14 cellular contexts compared by ENCODE assay signal in genomic region chr12:109988274-109988673, GRCh38. TPM values are rescaled to one million over a fixed set of nuclear protein-coding genes. Genes with fewer than 3 reads are reported as not detected.
DNase-seq lines count a peak whose midpoint lies in the region; ATAC-seq, FAIRE-seq and TF ChIP-seq lines count a peak whose summit lies in the region.
"Had no signal": no experiment of that assay in that cellular context is flagged by ENCODE, and none has a peak within 500 bp of the region (broad histone marks: within the 10 kb centered on the region; RNA-seq: fewer than 3 reads in every experiment).

No MANE protein-coding gene starts in this region.

- no peak overlapping the region for H4K8ac ChIP-seq in mesenchymal stem cell (ENCODE audit: low read length)

- no peak overlapping the region for H2BK15ac ChIP-seq in mesenchymal stem cell (ENCODE audit: low read depth, poor library complexity, severe bottlenecking)

- H3K9ac ChIP-seq in endothelial cell of umbilical vein (replicated peaks; ENCODE audit: extremely low read depth, insufficient read depth, low read length) (no peak overlapping the region), mesenchymal stem cell (ENCODE audit: low read length) (no peak overlapping the region)
- H3K9ac ChIP-seq: GM23248 had no signal

- H3K36me3 ChIP-seq in right atrium auricular region: peaks cover 63% of the 10 kb centered on the region
- H3K36me3 ChIP-seq in endothelial cell of umbilical vein (ENCODE audit: control insufficient read depth in 2 of 2, extremely low read depth in 1 of 2, insufficient read depth in 2 of 2, low read length in 2 of 2): peaks cover 6 to 7% of the 10 kb centered on the region in 2 experiments
- peaks cover 33 to 69% of the 10 kb centered on the region in 2 experiments for H3K36me3 ChIP-seq in mesenchymal stem cell (ENCODE audit: control insufficient read depth in 1 of 2, insufficient read depth in 2 of 2, low read depth in 1 of 2, low read length in 2 of 2)

- no peak overlapping the region for H3K18ac ChIP-seq in mesenchymal stem cell (ENCODE audit: low read depth in 1 of 2, low read length in 2 of 2)

- no peak overlapping the region for H3K27ac ChIP-seq in right atrium auricular region
- H3K27ac ChIP-seq in endothelial cell of umbilical vein (ENCODE audit: insufficient read depth, low read depth, low read length): peak overlapping the region; percentile 79
- H3K27ac ChIP-seq in mesenchymal stem cell (ENCODE audit: low read length, poor library complexity, severe bottlenecking): no peak overlapping the region
- H3K27ac ChIP-seq: C4-2B, GM23248, PC-9 had no signal

- no peak overlapping the region for H3K4ac ChIP-seq in mesenchymal stem cell (ENCODE audit: low read depth in 1 of 2, low read length in 2 of 2)

- no peak overlapping the region for H3K23ac ChIP-seq in mesenchymal stem cell (ENCODE audit: low read length in 2 of 2)

- H2AFZ ChIP-seq in endothelial cell of umbilical vein (ENCODE audit: low read depth, low read length) (no peak overlapping the region), mesenchymal stem cell (ENCODE audit: low read depth, low read length) (no peak overlapping the region)
- H2AFZ ChIP-seq: GM23248, PC-9 had no signal

- peaks cover 53% of the 10 kb centered on the region for H3K4me1 Mint-ChIP-seq in activated CD8-positive, alpha-beta T cell treated with anti-CD3 and anti-CD28 coated beads for 36 hours (ENCODE audit: low read depth)
- H3K4me1 Mint-ChIP-seq in activated CD8-positive, alpha-beta T cell treated with anti-CD3 and anti-CD28 coated beads, Interleukin-2, amount 10 ng/mL, durations not matched to agents 7 days and 5 days (ENCODE audit: low read depth): peaks cover 28% of the 10 kb centered on the region
- peaks cover 55% of the 10 kb centered on the region for H3K4me1 Mint-ChIP-seq in activated T-helper 1 cell treated with anti-CD3 and anti-CD28 coated beads, Interleukin-12 subunit alpha, Interleukin-12 subunit beta, Interleukin-2, Interleukin-4 antibody, amounts not matched to agents 30 ng/mL and 10 ng/mL and 1 ng/mL, durations not matched to agents 14 hours and 24 hours and 36 hours (ENCODE audit: low read depth)

- H3K14ac ChIP-seq in mesenchymal stem cell (ENCODE audit: low read length in 2 of 2): no peak overlapping the region

- no peak overlapping the region for H3K4me2 ChIP-seq in endothelial cell of umbilical vein (ENCODE audit: insufficient read depth, low read length)
- no peak overlapping the region for H3K4me2 ChIP-seq in mesenchymal stem cell (ENCODE audit: low read length, poor library complexity, severe bottlenecking)
- H3K4me2 ChIP-seq: PC-9 had no signal

- H3K9me3 ChIP-seq in right atrium auricular region: no peaks in the 10 kb centered on the region
- no peaks in the 10 kb centered on the region for H3K9me3 ChIP-seq in endothelial cell of umbilical vein (replicated peaks; ENCODE audit: control insufficient read depth, insufficient read depth, low read length)
- no peaks in the 10 kb centered on the region for H3K9me3 ChIP-seq in mesenchymal stem cell (ENCODE audit: control insufficient read depth, low read length)

- H3K4me3 ChIP-seq in right atrium auricular region: no peak overlapping the region
- no peak overlapping the region for H3K4me3 ChIP-seq in endothelial cell of umbilical vein (replicated peaks in 1 of 3; ENCODE audit: insufficient read depth in 1 of 3, low read depth in 1 of 3, low read length in 3 of 3)
- H3K4me3 ChIP-seq in mesenchymal stem cell (ENCODE audit: insufficient read depth in 1 of 2, low read depth in 1 of 2, low read length in 2 of 2): no peak overlapping the region
- H3K4me3 ChIP-seq: GM23248, PC-9 had no signal

- TF ChIP-seq POLR2A in endothelial cell of umbilical vein (IDR thresholded peaks at IDR 0.05; ENCODE audit: low read depth, low read length): no peak

- dilution Hi-C loops in endothelial cell of umbilical vein (cut with MboI; ENCODE audit: extremely low pct_ligation_motif_present, low sequenced_read_pairs): no loop called here

- H2BK5ac ChIP-seq in mesenchymal stem cell (ENCODE audit: low read depth, low read length, poor library complexity, severe bottlenecking): no peak overlapping the region

- H4K20me1 ChIP-seq in endothelial cell of umbilical vein (replicated peaks; ENCODE audit: control insufficient read depth, extremely low read depth, insufficient read depth, low read length): no peaks in the 10 kb centered on the region

- H3K9me3 Mint-ChIP-seq in activated CD8-positive, alpha-beta T cell treated with anti-CD3 and anti-CD28 coated beads for 36 hours: no peaks in the 10 kb centered on the region
- no peaks in the 10 kb centered on the region for H3K9me3 Mint-ChIP-seq in activated CD8-positive, alpha-beta T cell treated with anti-CD3 and anti-CD28 coated beads, Interleukin-2, amount 10 ng/mL, durations not matched to agents 7 days and 5 days (ENCODE audit: insufficient read depth)
- no peaks in the 10 kb centered on the region for H3K9me3 Mint-ChIP-seq in activated T-helper 1 cell treated with anti-CD3 and anti-CD28 coated beads, Interleukin-12 subunit alpha, Interleukin-12 subunit beta, Interleukin-2, Interleukin-4 antibody, amounts not matched to agents 30 ng/mL and 10 ng/mL and 1 ng/mL, durations not matched to agents 14 hours and 24 hours and 36 hours

- H3K36me3 Mint-ChIP-seq in activated CD8-positive, alpha-beta T cell treated with anti-CD3 and anti-CD28 coated beads for 36 hours (ENCODE audit: low read depth): peaks cover 53% of the 10 kb centered on the region
- peaks cover 60% of the 10 kb centered on the region for H3K36me3 Mint-ChIP-seq in activated CD8-positive, alpha-beta T cell treated with anti-CD3 and anti-CD28 coated beads, Interleukin-2, amount 10 ng/mL, durations not matched to agents 7 days and 5 days (ENCODE audit: low read depth)
- H3K36me3 Mint-ChIP-seq in activated T-helper 1 cell treated with anti-CD3 and anti-CD28 coated beads, Interleukin-12 subunit alpha, Interleukin-12 subunit beta, Interleukin-2, Interleukin-4 antibody, amounts not matched to agents 30 ng/mL and 10 ng/mL and 1 ng/mL, durations not matched to agents 14 hours and 24 hours and 36 hours (ENCODE audit: low read depth): peaks cover 47% of the 10 kb centered on the region

- H3K27me3 ChIP-seq in right atrium auricular region (no peaks in the 10 kb centered on the region), endothelial cell of umbilical vein (ENCODE audit: control insufficient read depth in 2 of 2, insufficient read depth in 2 of 2, low read length in 2 of 2) (no peaks in the 10 kb centered on the region), mesenchymal stem cell (ENCODE audit: control insufficient read depth in 1 of 2, insufficient read depth in 1 of 2, low read length in 2 of 2) (no peaks in the 10 kb centered on the region)

- H2BK120ac ChIP-seq in mesenchymal stem cell (ENCODE audit: low read depth, low read length): no peak overlapping the region

- DNase-seq in activated CD8-positive, alpha-beta T cell treated with anti-CD3 and anti-CD28 coated beads for 36 hours: no peak
- DNase-seq in activated CD8-positive, alpha-beta T cell treated with anti-CD3 and anti-CD28 coated beads, Interleukin-2, amount 10 ng/mL, durations not matched to agents 7 days and 5 days: no peak
- DNase-seq in right atrium auricular region (ENCODE audit: low spot score): peak; percentile 30
- no peak for DNase-seq in left cardiac atrium
- no peak for DNase-seq in activated T-helper 1 cell treated with anti-CD3 and anti-CD28 coated beads, Interleukin-12 subunit alpha, Interleukin-12 subunit beta, Interleukin-2, Interleukin-4 antibody, amounts not matched to agents 30 ng/mL and 10 ng/mL and 1 ng/mL, durations not matched to agents 14 hours and 24 hours and 36 hours (ENCODE audit: low spot score)
- no peak for DNase-seq in endothelial cell of umbilical vein (ENCODE audit: low read depth, low spot score)
- no peak for DNase-seq in mesenchymal stem cell
- DNase-seq: GM23248, NCI-H187 treated with DMSO at 0.1 percent for 48 hours, NCI-H446 treated with DMSO at 0.1 percent for 48 hours, NCI-H748 treated with DMSO at 0.1 percent for 48 hours, PC-9 had no signal

- CTCF ChIA-PET in activated CD8-positive, alpha-beta T cell treated with anti-CD3 and anti-CD28 coated beads for 36 hours (lab: Charles Lee): interaction anchor here (1.1 kb wide), 1 partner anchor 15 kb away, joined by 3 read pairs; no protein-coding TSS in a partner anchor
- CTCF ChIA-PET in activated CD8-positive, alpha-beta T cell treated with anti-CD3 and anti-CD28 coated beads, Interleukin-2, amount 10 ng/mL, durations not matched to agents 7 days and 5 days (lab: Charles Lee): no interaction called here
- CTCF ChIA-PET in endothelial cell of umbilical vein (lab: Charles Lee): interaction anchor here (1.1 kb wide), 1 partner anchor 36 kb away, joined by 4 read pairs; no protein-coding TSS in a partner anchor

- peak overlapping the region; percentile 86 for H3K27ac Mint-ChIP-seq in activated CD8-positive, alpha-beta T cell treated with anti-CD3 and anti-CD28 coated beads for 36 hours
- H3K27ac Mint-ChIP-seq in activated CD8-positive, alpha-beta T cell treated with anti-CD3 and anti-CD28 coated beads, Interleukin-2, amount 10 ng/mL, durations not matched to agents 7 days and 5 days: no peak overlapping the region
- H3K27ac Mint-ChIP-seq in activated T-helper 1 cell treated with anti-CD3 and anti-CD28 coated beads, Interleukin-12 subunit alpha, Interleukin-12 subunit beta, Interleukin-2, Interleukin-4 antibody, amounts not matched to agents 30 ng/mL and 10 ng/mL and 1 ng/mL, durations not matched to agents 14 hours and 24 hours and 36 hours: peak overlapping the region; percentile 84

- FAIRE-seq in endothelial cell of umbilical vein (lab: Jason Lieb, UNC): no peak

- no peak overlapping the region for H2AK5ac ChIP-seq in mesenchymal stem cell (ENCODE audit: low read length, severe bottlenecking)

- no peaks in the 10 kb centered on the region for H3K9me1 ChIP-seq in endothelial cell of umbilical vein (replicated peaks; ENCODE audit: control insufficient read depth, extremely low read depth, insufficient read depth, low read length)

- intact Hi-C loops in activated CD8-positive, alpha-beta T cell treated with anti-CD3 and anti-CD28 coated beads for 36 hours (cut with micrococcal nuclease): no loop called here
- intact Hi-C loops in left cardiac atrium (cut with DNase I) (no loop called here), endothelial cell of umbilical vein (cut with micrococcal nuclease) (no loop called here)
- intact Hi-C loops in activated T-helper 1 cell treated with anti-CD3 and anti-CD28 coated beads, Interleukin-12 subunit alpha, Interleukin-12 subunit beta, Interleukin-2, Interleukin-4 antibody, amounts not matched to agents 30 ng/mL and 10 ng/mL and 1 ng/mL, durations not matched to agents 14 hours and 24 hours and 36 hours (cut with micrococcal nuclease): loop anchor here (5.0 kb wide), 1 partner anchor 589 kb away; no protein-coding TSS in a partner anchor

- no peak overlapping the region for H4K91ac ChIP-seq in mesenchymal stem cell (ENCODE audit: low read length)

- H3K79me1 ChIP-seq in mesenchymal stem cell (replicated peaks; ENCODE audit: low read length, poor library complexity, severe bottlenecking): peaks cover 38% of the 10 kb centered on the region

- POLR2A ChIA-PET in activated CD8-positive, alpha-beta T cell treated with anti-CD3 and anti-CD28 coated beads for 36 hours (lab: Charles Lee): interaction anchor here (0.8 to 2.6 kb wide), 5 partner anchors 9 to 15 kb away, joined by 3 to 11 read pairs (median 4); partner anchors contain the start of gene ANKRD13A
- POLR2A ChIA-PET in activated CD8-positive, alpha-beta T cell treated with anti-CD3 and anti-CD28 coated beads, Interleukin-2, amount 10 ng/mL, durations not matched to agents 7 days and 5 days (lab: Charles Lee): interaction anchor here (0.6 kb wide), 1 partner anchor 480 kb away, joined by 3 read pairs; the partner anchor contains the start of gene FAM216A
- POLR2A ChIA-PET in endothelial cell of umbilical vein (lab: Charles Lee): interaction anchor here (0.7 kb wide), 1 partner anchor 25 kb away, joined by 9 read pairs; no protein-coding TSS in a partner anchor

- peaks cover 16% of the 10 kb centered on the region for H3K79me2 ChIP-seq in endothelial cell of umbilical vein (ENCODE audit: control insufficient read depth, insufficient read depth, low read length)

- no peak overlapping the region for H3K4me3 Mint-ChIP-seq in activated CD8-positive, alpha-beta T cell treated with anti-CD3 and anti-CD28 coated beads for 36 hours
- no peak overlapping the region for H3K4me3 Mint-ChIP-seq in activated CD8-positive, alpha-beta T cell treated with anti-CD3 and anti-CD28 coated beads, Interleukin-2, amount 10 ng/mL, durations not matched to agents 7 days and 5 days
- H3K4me3 Mint-ChIP-seq in activated T-helper 1 cell treated with anti-CD3 and anti-CD28 coated beads, Interleukin-12 subunit alpha, Interleukin-12 subunit beta, Interleukin-2, Interleukin-4 antibody, amounts not matched to agents 30 ng/mL and 10 ng/mL and 1 ng/mL, durations not matched to agents 14 hours and 24 hours and 36 hours: peak overlapping the region; percentile 20

- H3K27me3 Mint-ChIP-seq in activated CD8-positive, alpha-beta T cell treated with anti-CD3 and anti-CD28 coated beads for 36 hours: no peaks in the 10 kb centered on the region
- no peaks in the 10 kb centered on the region for H3K27me3 Mint-ChIP-seq in activated CD8-positive, alpha-beta T cell treated with anti-CD3 and anti-CD28 coated beads, Interleukin-2, amount 10 ng/mL, durations not matched to agents 7 days and 5 days (ENCODE audit: low read depth)
- H3K27me3 Mint-ChIP-seq in activated T-helper 1 cell treated with anti-CD3 and anti-CD28 coated beads, Interleukin-12 subunit alpha, Interleukin-12 subunit beta, Interleukin-2, Interleukin-4 antibody, amounts not matched to agents 30 ng/mL and 10 ng/mL and 1 ng/mL, durations not matched to agents 14 hours and 24 hours and 36 hours (ENCODE audit: insufficient read depth): no peaks in the 10 kb centered on the region

- peaks cover 0 to 12% of the 10 kb centered on the region in 2 donors for H3K4me1 ChIP-seq in right atrium auricular region
- H3K4me1 ChIP-seq in endothelial cell of umbilical vein (ENCODE audit: control insufficient read depth, extremely low read depth, insufficient read depth, low read length): peaks cover 13% of the 10 kb centered on the region
- H3K4me1 ChIP-seq in mesenchymal stem cell (ENCODE audit: control insufficient read depth, insufficient read depth, low read depth, low read length): no peaks in the 10 kb centered on the region

- ATAC-seq in activated CD8-positive, alpha-beta T cell treated with anti-CD3 and anti-CD28 coated beads for 36 hours: no peak
- ATAC-seq in activated CD8-positive, alpha-beta T cell treated with anti-CD3 and anti-CD28 coated beads, Interleukin-2, amount 10 ng/mL, durations not matched to agents 7 days and 5 days: no peak
- no peak for ATAC-seq in left cardiac atrium
- no peak for ATAC-seq in HG03097 (IDR thresholded peaks at IDR 0.05; ENCODE audit: low FRiP score, unreplicated experiment)

- H2BK12ac ChIP-seq in mesenchymal stem cell (ENCODE audit: low read length in 2 of 2): no peak overlapping the region

- BruUV-seq in endothelial cell of umbilical vein (replicated peaks; lab: Mats Ljungman, UMichigan): no TSS peak

- TF ChIP-seq CTCF in activated CD8-positive, alpha-beta T cell treated with anti-CD3 and anti-CD28 coated beads for 36 hours (IDR thresholded peaks at IDR 0.05): no peak
- no peak for TF ChIP-seq CTCF in right atrium auricular region (IDR thresholded peaks at IDR 0.05)
- TF ChIP-seq CTCF in endothelial cell of umbilical vein (IDR thresholded peaks at IDR 0.05; ENCODE audit: extremely low read depth in 1 of 2, insufficient read depth in 1 of 2, low read depth in 1 of 2, low read length in 2 of 2): no peak

- 94% methylated on average over 10 of the region's 10 CpGs for WGBS in mesenchymal stem cell

RNA-seq across cellular contexts. Expression of gene GIT2, which starts 7.9 kb away (rescaled TPM):
- total RNA-seq in activated CD8-positive, alpha-beta T cell treated with anti-CD3 and anti-CD28 coated beads for 36 hours: 10 to 100 TPM; 49.2 to 49.6 TPM
- 10 to 100 TPM; 86.6 to 87.7 TPM for total RNA-seq in activated CD8-positive, alpha-beta T cell treated with anti-CD3 and anti-CD28 coated beads, Interleukin-2, amount 10 ng/mL, durations not matched to agents 7 days and 5 days
- total RNA-seq in right atrium auricular region: 10 to 100 TPM; 24.8 to 26.8 TPM
- 10 to 100 TPM; 34.5 to 35.3 TPM for total RNA-seq in left cardiac atrium
- total RNA-seq in activated T-helper 1 cell treated with anti-CD3 and anti-CD28 coated beads, Interleukin-12 subunit alpha, Interleukin-12 subunit beta, Interleukin-2, Interleukin-4 antibody, amounts not matched to agents 30 ng/mL and 10 ng/mL and 1 ng/mL, durations not matched to agents 14 hours and 24 hours and 36 hours: 86.2 and 87.5 TPM in 2 replicates
- 67.7 and 77.2 TPM in 2 replicates for total RNA-seq in endothelial cell of umbilical vein
- polyA plus RNA-seq in endothelial cell of umbilical vein: 32.5 and 37.3 TPM in 2 replicates
- 34.1 and 34.6 TPM in 2 replicates for polyA plus RNA-seq in endothelial cell of umbilical vein (2011; cell fraction: cytosol; rRNA removed)
- 122 and 128 TPM in 2 replicates for polyA plus RNA-seq in endothelial cell of umbilical vein (2011; cell fraction: nucleus; rRNA removed)
- 37.4 and 38.7 TPM in 2 replicates for polyA plus RNA-seq in endothelial cell of umbilical vein (2012)
- 83.4 and 88.7 TPM in 2 replicates for polyA minus RNA-seq in endothelial cell of umbilical vein
- 10.2 TPM for polyA minus RNA-seq in endothelial cell of umbilical vein (2011; cell fraction: cytosol; rRNA and poly(A)+ RNA removed)
- polyA minus RNA-seq in endothelial cell of umbilical vein (2011; cell fraction: nucleus; rRNA and poly(A)+ RNA removed): 94.9 and 130 TPM in 2 replicates
- polyA plus RNA-seq in mesenchymal stem cell (2013, experiment 1 of 2): 25.2 TPM
- polyA plus RNA-seq in mesenchymal stem cell (2013, experiment 2 of 2): 24.1 TPM

RNA-seq across cellular contexts. Expression of gene ANKRD13A, which starts 11.0 kb away (rescaled TPM):
- total RNA-seq in activated CD8-positive, alpha-beta T cell treated with anti-CD3 and anti-CD28 coated beads for 36 hours: 10 to 100 TPM; 33.4 to 37.5 TPM
- 10 to 100 TPM; 76.0 to 78.1 TPM for total RNA-seq in activated CD8-positive, alpha-beta T cell treated with anti-CD3 and anti-CD28 coated beads, Interleukin-2, amount 10 ng/mL, durations not matched to agents 7 days and 5 days
- total RNA-seq in right atrium auricular region: 10 to 100 TPM; 26.0 to 31.8 TPM
- 10 to 100 TPM; 18.7 to 20.4 TPM for total RNA-seq in left cardiac atrium
- 60.4 and 62.4 TPM in 2 replicates for total RNA-seq in activated T-helper 1 cell treated with anti-CD3 and anti-CD28 coated beads, Interleukin-12 subunit alpha, Interleukin-12 subunit beta, Interleukin-2, Interleukin-4 antibody, amounts not matched to agents 30 ng/mL and 10 ng/mL and 1 ng/mL, durations not matched to agents 14 hours and 24 hours and 36 hours
- total RNA-seq in endothelial cell of umbilical vein: 36.2 and 37.0 TPM in 2 replicates
- 43.9 and 49.8 TPM in 2 replicates for polyA plus RNA-seq in endothelial cell of umbilical vein
- 29.6 and 34.0 TPM in 2 replicates for polyA plus RNA-seq in endothelial cell of umbilical vein (2011; cell fraction: cytosol; rRNA removed)
- 60.8 and 83.6 TPM in 2 replicates for polyA plus RNA-seq in endothelial cell of umbilical vein (2011; cell fraction: nucleus; rRNA removed)
- 24.3 and 28.2 TPM in 2 replicates for polyA plus RNA-seq in endothelial cell of umbilical vein (2012)
- 54.7 and 55.6 TPM in 2 replicates for polyA minus RNA-seq in endothelial cell of umbilical vein
- 16.3 TPM for polyA minus RNA-seq in endothelial cell of umbilical vein (2011; cell fraction: cytosol; rRNA and poly(A)+ RNA removed)
- polyA minus RNA-seq in endothelial cell of umbilical vein (2011; cell fraction: nucleus; rRNA and poly(A)+ RNA removed): 18.2 and 25.9 TPM in 2 replicates
- polyA plus RNA-seq in mesenchymal stem cell (2013, experiment 1 of 2): 17.6 TPM
- 18.0 TPM for polyA plus RNA-seq in mesenchymal stem cell (2013, experiment 2 of 2)
